Comparison of ENCODE assay signal across 14 cellular contexts in genomic region chr4:26912069-26912468, GRCh38.
"Had no signal": no experiment of that assay in that cellular context is flagged by ENCODE, and none has a peak within 500 bp of the region (broad histone marks: within the 10 kb centered on the region; RNA-seq: fewer than 3 reads in every experiment).

No MANE protein-coding gene starts in this region.

- FAIRE-seq: bronchial epithelial cell, urothelium cell line had no signal

- H3K27me3 ChIP-seq: left lung, thyroid gland had no signal

- H3K27ac ChIP-seq: epithelial cell of prostate, left lung, thyroid gland, VCaP had no signal

- ATAC-seq: left lung had no signal

- H3K36me3 ChIP-seq: left lung, thyroid gland had no signal

- H3K9me3 Mint-ChIP-seq: mesothelial cell of epicardium, nephron progenitor cell had no signal

- H3K9me3 ChIP-seq: left lung, thyroid gland had no signal

- H3K4me3 Mint-ChIP-seq: mesothelial cell of epicardium, nephron progenitor cell had no signal

- H3K27ac Mint-ChIP-seq: mesothelial cell of epicardium, nephron progenitor cell had no signal

- H3K4me3 ChIP-seq: left lung, thyroid gland had no signal

- DNase-seq: activated CD4-positive, CD25-positive, alpha-beta regulatory T cell treated with anti-CD3 and anti-CD28 coated beads, Interleukin-2, amount 50 U/mL, for 72 hours; activated naive CD4-positive, alpha-beta T cell; dermis blood vessel endothelial cell; foreskin melanocyte; nephron progenitor cell; stimulated activated naive CD4-positive, alpha-beta T cell treated with Interleukin-2 at 50 U/mL for 16 hours; T-helper 2 cell had no signal
